Comparison of ENCODE assay signal across 13 cellular contexts in genomic region chr5:58241383-58241782, GRCh38.
A peak's percentile ranks its signal among the peaks of the same experiment; 100 is the strongest.
DNase-seq lines count a peak whose midpoint lies in the region; ATAC-seq and TF ChIP-seq lines count a peak whose summit lies in the region.
"Had no signal": no experiment of that assay in that cellular context is flagged by ENCODE, and none has a peak within 500 bp of the region (broad histone marks: within the 10 kb centered on the region; RNA-seq: fewer than 3 reads in every experiment).

No MANE protein-coding gene starts in this region.

- no peaks in the 10 kb centered on the region for H3K27me3 ChIP-seq in RWPE2 (ENCODE audit: insufficient read depth, poor library complexity, severe bottlenecking)
- no peaks in the 10 kb centered on the region for H3K27me3 ChIP-seq in neural progenitor cell
- H3K27me3 ChIP-seq: thyroid gland had no signal

- H3K9me3 Mint-ChIP-seq in neural progenitor cell, result no peaks in the 10 kb centered on the region
- H3K9me3 Mint-ChIP-seq in activated T-cell treated with anti-CD3 and anti-CD28 coated beads, Interleukin-2, amount 50 U/mL, for 4 hours, result no peaks in the 10 kb centered on the region

- ATAC-seq in RWPE2 (ENCODE audit: low read depth), result peak; percentile 84
- ATAC-seq in activated T-cell treated with anti-CD3 and anti-CD28 coated beads, Interleukin-2, amount 50 U/mL, for 4 hours, result no peak
- ATAC-seq in GM19452 (IDR thresholded peaks at IDR 0.05; ENCODE audit: unreplicated experiment), result no peak

- H3K4me2 ChIP-seq in neural progenitor cell, result no peak overlapping the region

- no peaks in the 10 kb centered on the region for H3K79me2 ChIP-seq in neural progenitor cell (ENCODE audit: low read depth)

- peak; percentile 84 for DNase-seq in DMS53 (lab: John Stamatoyannopoulos, UW)
- no peak for DNase-seq in RWPE2 (ENCODE audit: low spot score)
- peak; percentile 96 for DNase-seq in glomerular endothelial cell (ENCODE audit: extremely low read depth, low read depth, low spot score)
- DNase-seq in neural progenitor cell (ENCODE audit: low spot score), result no peak
- no peak for DNase-seq in activated CD8-positive, alpha-beta memory T cell treated with anti-CD3 and anti-CD28 coated beads, Interleukin-2, amount 50 U/mL, for 48 hours
- no peak for DNase-seq in activated T-cell treated with anti-CD3 and anti-CD28 coated beads, Interleukin-2, amount 50 U/mL, for 4 hours
- DNase-seq in ureter (ENCODE audit: low spot score), result no peak
- DNase-seq: activated CD4-positive, alpha-beta T cell treated with anti-CD3 and anti-CD28 coated beads for 4 hours; activated T-cell treated with anti-CD3 and anti-CD28 coated beads, Interleukin-2, amount 50 U/mL, for 48 hours; MM.1S; thyroid gland had no signal

- no peak overlapping the region for H3K4me3 Mint-ChIP-seq in neural progenitor cell
- no peak overlapping the region for H3K4me3 Mint-ChIP-seq in activated T-cell treated with anti-CD3 and anti-CD28 coated beads, Interleukin-2, amount 50 U/mL, for 4 hours

- peak overlapping the region; percentile 50 for H3K27ac Mint-ChIP-seq in neural progenitor cell

- H4K20me1 ChIP-seq in neural progenitor cell (ENCODE audit: low read depth), result no peaks in the 10 kb centered on the region

- H3K36me3 ChIP-seq in RWPE2 (ENCODE audit: low read depth) (no peaks in the 10 kb centered on the region), neural progenitor cell (no peaks in the 10 kb centered on the region)
- H3K36me3 ChIP-seq: thyroid gland had no signal

- H3K4me1 Mint-ChIP-seq in neural progenitor cell, result peaks cover 2% of the 10 kb centered on the region
- no peaks in the 10 kb centered on the region for H3K4me1 Mint-ChIP-seq in activated T-cell treated with anti-CD3 and anti-CD28 coated beads, Interleukin-2, amount 50 U/mL, for 4 hours (ENCODE audit: low read depth)

- no peak overlapping the region for H3K4me3 ChIP-seq in RWPE2 (ENCODE audit: severe bottlenecking)
- H3K4me3 ChIP-seq in neural progenitor cell, result no peak overlapping the region
- H3K4me3 ChIP-seq: thyroid gland had no signal

- no peaks in the 10 kb centered on the region for H3F3A ChIP-seq in neural progenitor cell (ENCODE audit: low read depth)

- TF ChIP-seq CTCF in RWPE2 (IDR thresholded peaks at IDR 0.05; ENCODE audit: poor library complexity, severe bottlenecking) (no peak), neural progenitor cell (IDR thresholded peaks at IDR 0.05) (no peak)

- no peak overlapping the region for H2AFZ ChIP-seq in neural progenitor cell (replicated peaks)

- peak overlapping the region; percentile 62 for H3K27ac ChIP-seq in RWPE2 (ENCODE audit: poor library complexity, severe bottlenecking)
- H3K27ac ChIP-seq in neural progenitor cell, result no peak overlapping the region
- H3K27ac ChIP-seq: HL-60 had no signal

- no peaks in the 10 kb centered on the region for H3K9me3 ChIP-seq in RWPE2 (ENCODE audit: severe bottlenecking)
- no peaks in the 10 kb centered on the region for H3K9me3 ChIP-seq in neural progenitor cell (ENCODE audit: low read depth)
- H3K9me3 ChIP-seq: thyroid gland had no signal

- no peak overlapping the region for H3K9ac ChIP-seq in neural progenitor cell

- H3K4me1 ChIP-seq in RWPE2 (ENCODE audit: insufficient read depth, poor library complexity, severe bottlenecking) (peaks cover 20% of the 10 kb centered on the region), neural progenitor cell (no peaks in the 10 kb centered on the region)
- H3K4me1 ChIP-seq: thyroid gland had no signal

- no peaks in the 10 kb centered on the region for H3K36me3 Mint-ChIP-seq in neural progenitor cell
- no peaks in the 10 kb centered on the region for H3K36me3 Mint-ChIP-seq in activated T-cell treated with anti-CD3 and anti-CD28 coated beads, Interleukin-2, amount 50 U/mL, for 4 hours (ENCODE audit: insufficient read depth)

- no peaks in the 10 kb centered on the region for H3K27me3 Mint-ChIP-seq in neural progenitor cell (ENCODE audit: insufficient read depth, low read depth)
- peaks cover 2% of the 10 kb centered on the region for H3K27me3 Mint-ChIP-seq in activated T-cell treated with anti-CD3 and anti-CD28 coated beads, Interleukin-2, amount 50 U/mL, for 4 hours (ENCODE audit: low read depth)

Comparison
In these comparisons a context has a peak if more than half of its experiments do, and no peak if none do; other contexts are left out.
1. DNase-seq: peak in DMS53 (single experiment) and glomerular endothelial cell (single experiment); none in RWPE2 (single experiment), neural progenitor cell (single experiment), activated CD8-positive, alpha-beta memory T cell treated with anti-CD3 and anti-CD28 coated beads, Interleukin-2, amount 50 U/mL, for 48 hours (single experiment), activated T-cell treated with anti-CD3 and anti-CD28 coated beads, Interleukin-2, amount 50 U/mL, for 4 hours (single experiment) and ureter (single experiment).